ENCODE assay signal across 22 cellular contexts in genomic region chr11:61556621-61557020, GRCh38. TPM values are rescaled to one million over a fixed set of nuclear protein-coding genes. Genes with fewer than 3 reads are reported as not detected.
"Had no signal": no experiment of that assay in that cellular context is flagged by ENCODE, and none has a peak within 500 bp of the region (broad histone marks: within the 10 kb centered on the region; RNA-seq: fewer than 3 reads in every experiment).

No MANE protein-coding gene starts in this region.

- H3K36me3 Mint-ChIP-seq: memory B cell; stimulated activated memory B cell treated with anti-CD40 and anti-IgM and Interleukin-4, amounts not matched to agents 10 μg/mL and 1 μg/mL and 100 μg/mL, for 72 hours had no signal

- DNase-seq: cortex of kidney; dorsolateral prefrontal cortex; effector CD8-positive, alpha-beta T cell; heart right ventricle; islet precursor cell; left ventricle myocardium inferior; lower lobe of right lung; midbrain; naive B cell; nucleus accumbens; ovary; right cardiac atrium; stimulated activated CD4-positive, alpha-beta T cell treated with anti-CD3 and anti-CD28 coated beads, Interleukin-4, amount 100 ng/mL, for 1 hour; stimulated activated naive CD8-positive, alpha-beta T cell treated with anti-CD3 and anti-CD28 coated beads, Interleukin-15, amount 100 ng/mL, for 72 hours; testis had no signal

- FAIRE-seq: frontal cortex had no signal

- H3K27ac Mint-ChIP-seq: memory B cell; naive B cell; stimulated activated memory B cell treated with anti-CD40 and anti-IgM and Interleukin-4, amounts not matched to agents 10 μg/mL and 1 μg/mL and 100 μg/mL, for 72 hours; stimulated activated naive CD8-positive, alpha-beta T cell treated with anti-CD3 and anti-CD28 coated beads, Interleukin-15, amount 100 ng/mL, for 72 hours had no signal

- H3K4me1 ChIP-seq: lower lobe of right lung, testis had no signal

- H3K9me3 ChIP-seq: heart right ventricle, left ventricle myocardium inferior, lower lobe of right lung, ovary, testis, tibial nerve had no signal

- H3K27me3 ChIP-seq: ovary, testis had no signal

- H3K4me1 Mint-ChIP-seq: central memory CD8-positive, alpha-beta T cell; stimulated activated memory B cell treated with anti-CD40 and anti-IgM and Interleukin-4, amounts not matched to agents 10 μg/mL and 1 μg/mL and 100 μg/mL, for 72 hours had no signal

- H3K4me3 Mint-ChIP-seq: central memory CD8-positive, alpha-beta T cell; memory B cell; stimulated activated memory B cell treated with anti-CD40 and anti-IgM and Interleukin-4, amounts not matched to agents 10 μg/mL and 1 μg/mL and 100 μg/mL, for 72 hours; stimulated activated naive CD8-positive, alpha-beta T cell treated with anti-CD3 and anti-CD28 coated beads, Interleukin-15, amount 100 ng/mL, for 72 hours had no signal

- H3K4me3 ChIP-seq: heart right ventricle, left ventricle myocardium inferior, lower lobe of right lung, ovary, testis, tibial nerve had no signal

- H3K27ac ChIP-seq: heart right ventricle, left ventricle myocardium inferior, lower lobe of right lung, ovary, testis, tibial nerve had no signal

- ATAC-seq: esophagus mucosa; heart right ventricle; lower lobe of right lung; right cardiac atrium; stimulated activated memory B cell treated with anti-CD40 and anti-IgM and Interleukin-4, amounts not matched to agents 10 μg/mL and 1 μg/mL and 100 μg/mL, for 72 hours; stimulated activated naive CD8-positive, alpha-beta T cell treated with anti-CD3 and anti-CD28 coated beads, Interleukin-15, amount 100 ng/mL, for 72 hours had no signal

- H3K36me3 ChIP-seq: heart right ventricle, left ventricle myocardium inferior, lower lobe of right lung, ovary, tibial nerve had no signal

- H3K9me3 Mint-ChIP-seq: central memory CD8-positive, alpha-beta T cell; memory B cell; stimulated activated memory B cell treated with anti-CD40 and anti-IgM and Interleukin-4, amounts not matched to agents 10 μg/mL and 1 μg/mL and 100 μg/mL, for 72 hours; stimulated activated naive CD8-positive, alpha-beta T cell treated with anti-CD3 and anti-CD28 coated beads, Interleukin-15, amount 100 ng/mL, for 72 hours had no signal

RNA-seq across cellular contexts. Expression of gene LRRC10B, which starts 48.1 kb away (rescaled TPM):
- polyA plus RNA-seq: fibroblast of lung had no signal
